ENCODE assay signal across 17 cellular contexts in genomic region chr16:9311303-9311954, GRCh38.
DNase-seq lines count a peak whose midpoint lies in the region; ATAC-seq and TF ChIP-seq lines count a peak whose summit lies in the region.
"Had no signal": no experiment of that assay in that cellular context is flagged by ENCODE, and none has a peak within 500 bp of the region (broad histone marks: within the 10 kb centered on the region; RNA-seq: fewer than 3 reads in every experiment).

No MANE protein-coding gene starts in this region.

- no peak for TF ChIP-seq EP300 in stomach (IDR thresholded peaks at IDR 0.05)

- TF ChIP-seq CTCF in stomach (IDR thresholded peaks at IDR 0.05) = no peak

- H3K27ac ChIP-seq in substantia nigra (ENCODE audit: low read depth, low read length, poor library complexity, severe bottlenecking) = peak overlapping the region; percentile 5
- H3K27ac ChIP-seq in stomach = no peak overlapping the region
- H3K27ac ChIP-seq: A549, cardiac muscle cell, spleen, tibial nerve had no signal

- intact Hi-C loops in stomach (cut with DNase I; ENCODE audit: low total_unique reads) = no loop called here

- ATAC-seq in GM18868 (IDR thresholded peaks at IDR 0.05; ENCODE audit: unreplicated experiment) = no peak
- no peak for ATAC-seq in GM18861 (IDR thresholded peaks at IDR 0.05; ENCODE audit: unreplicated experiment)
- ATAC-seq: HCT116 had no signal

- no peaks in the 10 kb centered on the region for H3K27me3 ChIP-seq in stomach
- H3K27me3 ChIP-seq: cardiac muscle cell, tibial nerve had no signal

- H3K36me3 ChIP-seq in stomach = no peaks in the 10 kb centered on the region
- H3K36me3 ChIP-seq: cardiac muscle cell, spleen, tibial nerve had no signal

- H3K4me1 ChIP-seq in stomach = peaks cover 0 to 18% (median 3%) of the 10 kb centered on the region in 4 donors
- H3K4me1 ChIP-seq: A549, spleen, tibial nerve had no signal

- peak; percentile 7 for DNase-seq in SIG-M5 treated with dmso at 0.1 percent for 504 hours (lab: John Stamatoyannopoulos, UW; ENCODE audit: unreplicated experiment)
- DNase-seq in SIG-M5 (lab: John Stamatoyannopoulos, UW) = no peak
- peak; percentile 42 for DNase-seq in astrocyte of the hippocampus (ENCODE audit: low read depth, low spot score)
- peak; percentile 79 for DNase-seq in iPS-NIHi7 (ENCODE audit: extremely low spot score)
- DNase-seq in substantia nigra (lab: John Stamatoyannopoulos, UW) = peak in 27 of 49 donors; percentile 0 to 47 (median 20)
- no peak for DNase-seq in stomach
- DNase-seq: activated CD4-positive, alpha-beta T cell treated with anti-CD3 and anti-CD28 coated beads, Interleukin-2, amount 50 U/mL, for 1 hour; activated effector memory CD4-positive, alpha-beta T cell treated with anti-CD3 and anti-CD28 coated beads, Interleukin-2, amount 50 U/mL, for 16 hours; NCI-H1436; spleen; T-helper 1 cell had no signal

- WGBS in stomach, 5 donors = 28 to 62% (median 40%) methylated on average over 2 to 5 of the region's 5 CpGs

- TF ChIP-seq POLR2A in stomach (IDR thresholded peaks at IDR 0.05) = no peak

- no peak overlapping the region for H3K4me3 ChIP-seq in stomach
- H3K4me3 ChIP-seq: A549, cardiac muscle cell, spleen, tibial nerve had no signal

- peaks cover 0 to 10% (median 0%) of the 10 kb centered on the region in 4 donors for H3K9me3 ChIP-seq in stomach
- H3K9me3 ChIP-seq: A549 had no signal

Comparison
In these comparisons a context has a peak if more than half of its experiments do, and no peak if none do; other contexts are left out.
1. DNase-seq: peak in SIG-M5 treated with dmso at 0.1 percent for 504 hours (single experiment), astrocyte of the hippocampus (single experiment), iPS-NIHi7 (single experiment) and substantia nigra (27 of 49); none in SIG-M5 (single experiment) and stomach (single experiment).